1 cellular context compared by ENCODE assay signal in the genomic region with DNA sequence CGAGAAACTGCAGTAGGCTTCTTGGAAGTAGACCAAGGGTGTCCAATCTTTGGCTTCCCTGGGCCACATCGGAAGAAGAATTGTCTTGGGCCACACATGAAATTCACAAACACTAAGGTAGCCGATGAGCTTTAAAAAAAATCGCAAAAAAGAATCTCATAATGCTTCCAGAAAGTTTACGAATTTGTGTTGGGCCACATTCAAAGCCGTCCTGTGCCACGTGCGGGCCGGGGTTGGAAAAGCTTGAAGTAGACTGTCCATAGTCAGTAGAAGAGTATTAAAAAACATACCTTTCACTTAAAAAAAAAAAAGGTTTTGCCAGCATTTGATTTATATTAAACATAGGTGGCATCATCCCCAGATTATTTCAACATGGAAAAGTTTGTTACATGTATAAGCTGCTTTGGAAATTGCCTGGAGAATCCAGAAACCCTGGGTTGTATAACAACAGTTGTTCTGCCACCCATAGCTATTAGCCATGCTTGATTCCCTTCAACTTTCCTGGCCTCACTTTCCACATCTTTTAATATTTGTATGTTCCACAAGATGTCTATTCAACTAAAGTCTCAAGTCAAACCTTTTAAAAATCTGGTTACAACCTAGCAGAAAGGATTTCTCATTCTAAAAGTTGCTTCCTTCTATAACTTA.
TF ChIP-seq lines count a peak whose summit lies in the region.

No MANE protein-coding gene starts in this region.

TF ChIP-seq in GM23338, 12 proteins besides CTCF, POLR2A, EP300 and RAD21 (continued from another document):
- TF ChIP-seq, protein P1, sequence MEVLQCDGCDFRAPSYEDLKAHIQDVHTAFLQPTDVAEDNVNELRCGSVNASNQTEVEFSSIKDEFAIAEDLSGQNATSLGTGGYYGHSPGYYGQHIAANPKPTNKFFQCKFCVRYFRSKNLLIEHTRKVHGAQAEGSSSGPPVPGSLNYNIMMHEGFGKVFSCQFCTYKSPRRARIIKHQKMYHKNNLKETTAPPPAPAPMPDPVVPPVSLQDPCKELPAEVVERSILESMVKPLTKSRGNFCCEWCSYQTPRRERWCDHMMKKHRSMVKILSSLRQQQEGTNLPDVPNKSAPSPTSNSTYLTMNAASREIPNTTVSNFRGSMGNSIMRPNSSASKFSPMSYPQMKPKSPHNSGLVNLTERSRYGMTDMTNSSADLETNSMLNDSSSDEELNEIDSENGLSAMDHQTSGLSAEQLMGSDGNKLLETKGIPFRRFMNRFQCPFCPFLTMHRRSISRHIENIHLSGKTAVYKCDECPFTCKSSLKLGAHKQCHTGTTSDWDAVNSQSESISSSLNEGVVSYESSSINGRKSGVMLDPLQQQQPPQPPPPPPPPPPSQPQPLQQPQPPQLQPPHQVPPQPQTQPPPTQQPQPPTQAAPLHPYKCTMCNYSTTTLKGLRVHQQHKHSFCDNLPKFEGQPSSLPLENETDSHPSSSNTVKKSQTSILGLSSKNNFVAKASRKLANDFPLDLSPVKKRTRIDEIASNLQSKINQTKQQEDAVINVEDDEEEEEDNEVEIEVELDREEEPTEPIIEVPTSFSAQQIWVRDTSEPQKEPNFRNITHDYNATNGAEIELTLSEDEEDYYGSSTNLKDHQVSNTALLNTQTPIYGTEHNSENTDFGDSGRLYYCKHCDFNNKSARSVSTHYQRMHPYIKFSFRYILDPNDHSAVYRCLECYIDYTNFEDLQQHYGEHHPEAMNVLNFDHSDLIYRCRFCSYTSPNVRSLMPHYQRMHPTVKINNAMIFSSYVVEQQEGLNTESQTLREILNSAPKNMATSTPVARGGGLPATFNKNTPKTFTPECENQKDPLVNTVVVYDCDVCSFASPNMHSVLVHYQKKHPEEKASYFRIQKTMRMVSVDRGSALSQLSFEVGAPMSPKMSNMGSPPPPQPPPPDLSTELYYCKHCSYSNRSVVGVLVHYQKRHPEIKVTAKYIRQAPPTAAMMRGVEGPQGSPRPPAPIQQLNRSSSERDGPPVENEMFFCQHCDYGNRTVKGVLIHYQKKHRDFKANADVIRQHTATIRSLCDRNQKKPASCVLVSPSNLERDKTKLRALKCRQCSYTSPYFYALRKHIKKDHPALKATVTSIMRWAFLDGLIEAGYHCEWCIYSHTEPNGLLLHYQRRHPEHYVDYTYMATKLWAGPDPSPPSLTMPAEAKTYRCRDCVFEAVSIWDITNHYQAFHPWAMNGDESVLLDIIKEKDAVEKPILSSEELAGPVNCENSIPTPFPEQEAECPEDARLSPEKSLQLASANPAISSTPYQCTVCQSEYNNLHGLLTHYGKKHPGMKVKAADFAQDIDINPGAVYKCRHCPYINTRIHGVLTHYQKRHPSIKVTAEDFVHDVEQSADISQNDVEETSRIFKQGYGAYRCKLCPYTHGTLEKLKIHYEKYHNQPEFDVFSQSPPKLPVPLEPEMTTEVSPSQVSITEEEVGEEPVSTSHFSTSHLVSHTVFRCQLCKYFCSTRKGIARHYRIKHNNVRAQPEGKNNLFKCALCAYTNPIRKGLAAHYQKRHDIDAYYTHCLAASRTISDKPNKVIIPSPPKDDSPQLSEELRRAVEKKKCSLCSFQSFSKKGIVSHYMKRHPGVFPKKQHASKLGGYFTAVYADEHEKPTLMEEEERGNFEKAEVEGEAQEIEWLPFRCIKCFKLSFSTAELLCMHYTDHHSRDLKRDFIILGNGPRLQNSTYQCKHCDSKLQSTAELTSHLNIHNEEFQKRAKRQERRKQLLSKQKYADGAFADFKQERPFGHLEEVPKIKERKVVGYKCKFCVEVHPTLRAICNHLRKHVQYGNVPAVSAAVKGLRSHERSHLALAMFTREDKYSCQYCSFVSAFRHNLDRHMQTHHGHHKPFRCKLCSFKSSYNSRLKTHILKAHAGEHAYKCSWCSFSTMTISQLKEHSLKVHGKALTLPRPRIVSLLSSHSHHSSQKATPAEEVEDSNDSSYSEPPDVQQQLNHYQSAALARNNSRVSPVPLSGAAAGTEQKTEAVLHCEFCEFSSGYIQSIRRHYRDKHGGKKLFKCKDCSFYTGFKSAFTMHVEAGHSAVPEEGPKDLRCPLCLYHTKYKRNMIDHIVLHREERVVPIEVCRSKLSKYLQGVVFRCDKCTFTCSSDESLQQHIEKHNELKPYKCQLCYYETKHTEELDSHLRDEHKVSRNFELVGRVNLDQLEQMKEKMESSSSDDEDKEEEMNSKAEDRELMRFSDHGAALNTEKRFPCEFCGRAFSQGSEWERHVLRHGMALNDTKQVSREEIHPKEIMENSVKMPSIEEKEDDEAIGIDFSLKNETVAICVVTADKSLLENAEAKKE (CRISPR knock-in tag; IDR thresholded peaks at IDR 0.05) = no peak
- TF ChIP-seq ZNF114 (CRISPR knock-in tag; IDR thresholded peaks at IDR 0.05) (no peak), REST (IDR thresholded peaks at IDR 0.05; ENCODE audit: unreplicated experiment) (no peak), ZNF331 (CRISPR knock-in tag; IDR thresholded peaks at IDR 0.05; ENCODE audit: low read depth) (no peak)
